ENCODE assay signal across 8 cellular contexts in the genomic region with DNA sequence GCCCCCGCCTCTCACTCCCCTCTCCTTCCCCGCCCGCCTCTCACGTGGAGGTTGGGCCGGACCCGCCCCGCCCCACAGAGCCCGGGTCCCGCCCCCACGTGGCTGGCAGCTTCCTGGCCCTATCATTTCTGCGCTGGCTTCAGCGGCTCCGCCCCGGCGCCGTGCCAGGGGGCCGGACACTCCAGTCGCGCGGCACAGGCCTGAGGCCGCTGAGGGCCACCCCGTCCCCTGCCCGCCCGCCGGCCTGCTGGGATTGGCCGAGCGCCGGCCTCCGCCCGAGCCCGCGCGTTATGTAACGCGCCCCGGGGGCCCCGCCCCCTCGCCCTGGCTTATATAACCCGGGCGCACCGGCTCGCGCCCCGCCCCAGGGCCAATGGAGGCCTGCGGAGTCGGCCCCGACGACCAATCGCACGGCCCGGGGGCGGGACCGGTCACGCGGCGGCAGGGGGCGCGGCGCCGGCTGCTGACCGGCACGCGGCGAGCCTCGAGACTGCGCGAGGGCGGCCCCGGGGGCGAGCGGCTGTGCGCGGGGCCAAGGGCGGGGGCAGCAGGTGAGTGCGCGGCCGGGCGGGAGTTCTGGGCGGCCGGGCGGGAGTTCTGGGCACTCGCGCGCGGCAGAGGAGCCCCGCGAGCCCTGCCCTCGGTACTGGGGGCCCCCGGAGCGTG. TPM values are rescaled to one million over a fixed set of nuclear protein-coding genes. Genes with fewer than 3 reads are reported as not detected.
A peak's percentile ranks its signal among the peaks of the same experiment; 100 is the strongest.
DNase-seq lines count a peak whose midpoint lies in the region; TF ChIP-seq lines count a peak whose summit lies in the region.

A gene (plus strand): TSS at position 466 of the 666 bp plus-strand sequence. CDS start 587 bp downstream, outside the sequence.

- H3K36me3 ChIP-seq in GM06990 (ENCODE audit: control insufficient read depth, insufficient read depth, low read length) (peaks cover 2% of the 10 kb centered on the region; the same call in 1 of the 2 replicates), osteoblast (ENCODE audit: insufficient read depth, low read length) (peaks cover 31% of the 10 kb centered on the region)

- H3K27ac Mint-ChIP-seq in activated naive CD8-positive, alpha-beta T cell treated with anti-CD3 and anti-CD28 coated beads for 36 hours: no peak within 1 kb of the TSS
- H3K27ac Mint-ChIP-seq in glutamatergic neuron (ENCODE audit: unreplicated experiment): no peak within 1 kb of the TSS

- peaks cover 12% of the 10 kb centered on the region for H3K36me3 Mint-ChIP-seq in activated naive CD8-positive, alpha-beta T cell treated with anti-CD3 and anti-CD28 coated beads for 36 hours
- H3K36me3 Mint-ChIP-seq in glutamatergic neuron (ENCODE audit: unreplicated experiment): peaks cover 6% of the 10 kb centered on the region

- peaks cover 22% of the 10 kb centered on the region for H3K4me1 Mint-ChIP-seq in activated naive CD8-positive, alpha-beta T cell treated with anti-CD3 and anti-CD28 coated beads for 36 hours
- no peaks in the 10 kb centered on the region for H3K4me1 Mint-ChIP-seq in glutamatergic neuron (ENCODE audit: low read depth, unreplicated experiment)

- no peaks in the 10 kb centered on the region for H3K79me2 ChIP-seq in osteoblast (ENCODE audit: insufficient read depth, low read length)

- no peaks in the 10 kb centered on the region for H3K9me3 Mint-ChIP-seq in activated naive CD8-positive, alpha-beta T cell treated with anti-CD3 and anti-CD28 coated beads for 36 hours
- H3K9me3 Mint-ChIP-seq in glutamatergic neuron (ENCODE audit: unreplicated experiment): peaks cover 4% of the 10 kb centered on the region

- H3K9me3 ChIP-seq in osteoblast (ENCODE audit: low read depth, low read length): no peaks in the 10 kb centered on the region

- H3K27me3 ChIP-seq in GM06990 (replicated peaks; ENCODE audit: control insufficient read depth, insufficient read depth, low read length) (no peaks in the 10 kb centered on the region), osteoblast (ENCODE audit: insufficient read depth, low read length) (no peaks in the 10 kb centered on the region)

- H3K4me3 Mint-ChIP-seq in activated naive CD8-positive, alpha-beta T cell treated with anti-CD3 and anti-CD28 coated beads for 36 hours: peak within 1 kb of the TSS; percentile 74
- peak within 1 kb of the TSS; percentile 84 for H3K4me3 Mint-ChIP-seq in glutamatergic neuron (ENCODE audit: unreplicated experiment)

- peak; percentile 94 for DNase-seq in GM06990 (ENCODE audit: extremely low read depth, insufficient read length)
- DNase-seq in HFF-Myc (ENCODE audit: extremely low read depth, low read depth): peak; percentile 78
- peak; percentile 96 for DNase-seq in NAMALWA (ENCODE audit: low spot score)
- DNase-seq in SKM-1 (lab: John Stamatoyannopoulos, UW; ENCODE audit: unreplicated experiment): peak; percentile 87
- peak; percentile 93 for DNase-seq in activated naive CD8-positive, alpha-beta T cell treated with anti-CD3 and anti-CD28 coated beads for 36 hours
- peak; percentile 97 for DNase-seq in glutamatergic neuron
- DNase-seq in osteoblast (ENCODE audit: insufficient read length, low spot score, missing footprints): peak; percentile 100

- no peaks in the 10 kb centered on the region for H4K20me1 ChIP-seq in osteoblast (ENCODE audit: insufficient read depth, low read length)

- H3K4me3 ChIP-seq in GM06990 (replicated peaks; ENCODE audit: low read depth, low read length) (peak within 1 kb of the TSS; percentile 64), HFF-Myc (replicated peaks; ENCODE audit: low read depth, low read length) (peak within 1 kb of the TSS; percentile 46), osteoblast (ENCODE audit: insufficient read depth, low read length) (peak within 1 kb of the TSS; percentile 75)

- no peaks in the 10 kb centered on the region for H3K27me3 Mint-ChIP-seq in activated naive CD8-positive, alpha-beta T cell treated with anti-CD3 and anti-CD28 coated beads for 36 hours
- H3K27me3 Mint-ChIP-seq in glutamatergic neuron (ENCODE audit: unreplicated experiment): peaks cover 3% of the 10 kb centered on the region

- H2AFZ ChIP-seq in osteoblast (ENCODE audit: low read length): peak within 1 kb of the TSS; percentile 68

- H3K4me2 ChIP-seq in osteoblast (ENCODE audit: insufficient read depth, low read length): peak within 1 kb of the TSS; percentile 83

- H3K27ac ChIP-seq in osteoblast (ENCODE audit: low read depth, low read length) (peak within 1 kb of the TSS; percentile 61), temporal lobe (ENCODE audit: low read depth, low read length) (peak within 1 kb of the TSS; percentile 82)

- peaks cover 8% of the 10 kb centered on the region for H3K4me1 ChIP-seq in osteoblast (ENCODE audit: insufficient read depth, low read length)

- no peak for TF ChIP-seq CTCF in GM06990 (IDR thresholded peaks at IDR 0.05; ENCODE audit: insufficient read depth, low read length, poor library complexity, severe bottlenecking)
- TF ChIP-seq CTCF in HFF-Myc (IDR thresholded peaks at IDR 0.05; ENCODE audit: low read depth, low read length, missing control alignments): no peak
- no peak for TF ChIP-seq CTCF in glutamatergic neuron (IDR thresholded peaks at IDR 0.05; ENCODE audit: partially characterized antibody, unreplicated experiment)
- no peak for TF ChIP-seq CTCF in osteoblast (IDR thresholded peaks at IDR 0.05; ENCODE audit: extremely low read depth, low read depth, low read length)

RNA-seq across cellular contexts. Expression of the gene that starts here (rescaled TPM):
- 1 to 10 TPM; 4.6 to 4.9 TPM for total RNA-seq in activated naive CD8-positive, alpha-beta T cell treated with anti-CD3 and anti-CD28 coated beads for 36 hours
- total RNA-seq in glutamatergic neuron (ENCODE audit: unreplicated experiment): 3.6 TPM
- total RNA-seq in osteoblast: 22.4 and 24.2 TPM in 2 replicates
- total RNA-seq in temporal lobe: 3.9 TPM

Comparison
In these comparisons a context has a peak if more than half of its experiments do, and no peak if none do; other contexts are left out.
1. Peak in every context shown above with its lines: DNase-seq, H3K4me3 ChIP-seq and H3K27ac ChIP-seq.